Comparison of ENCODE assay signal across 1 cellular context in the genomic region with DNA sequence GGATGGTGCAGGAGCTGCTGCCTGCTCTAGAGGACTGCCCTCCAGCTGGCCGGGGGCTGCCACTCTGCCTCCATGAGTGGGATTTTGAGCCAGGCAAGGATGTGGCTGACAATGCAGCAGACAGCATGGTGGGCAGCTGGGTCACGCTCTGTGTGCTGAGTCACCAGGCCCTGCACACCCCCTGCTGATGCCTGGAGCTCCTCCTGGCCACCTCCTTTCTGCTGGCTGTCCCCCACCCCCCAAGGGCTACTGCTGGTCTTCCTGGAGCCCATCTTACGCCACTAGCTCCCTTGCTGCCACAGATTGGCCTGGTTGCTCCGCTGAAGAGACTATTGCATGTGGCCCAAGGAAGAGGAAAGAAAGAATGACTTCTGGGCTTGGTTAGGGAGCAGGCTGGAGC.
TF ChIP-seq lines count a peak whose summit lies in the region.

No MANE protein-coding gene starts in this region.

TF ChIP-seq in HCT116, 20 proteins besides CTCF, POLR2A, EP300 and RAD21 (continued from another document):
- TF ChIP-seq, protein P1, sequence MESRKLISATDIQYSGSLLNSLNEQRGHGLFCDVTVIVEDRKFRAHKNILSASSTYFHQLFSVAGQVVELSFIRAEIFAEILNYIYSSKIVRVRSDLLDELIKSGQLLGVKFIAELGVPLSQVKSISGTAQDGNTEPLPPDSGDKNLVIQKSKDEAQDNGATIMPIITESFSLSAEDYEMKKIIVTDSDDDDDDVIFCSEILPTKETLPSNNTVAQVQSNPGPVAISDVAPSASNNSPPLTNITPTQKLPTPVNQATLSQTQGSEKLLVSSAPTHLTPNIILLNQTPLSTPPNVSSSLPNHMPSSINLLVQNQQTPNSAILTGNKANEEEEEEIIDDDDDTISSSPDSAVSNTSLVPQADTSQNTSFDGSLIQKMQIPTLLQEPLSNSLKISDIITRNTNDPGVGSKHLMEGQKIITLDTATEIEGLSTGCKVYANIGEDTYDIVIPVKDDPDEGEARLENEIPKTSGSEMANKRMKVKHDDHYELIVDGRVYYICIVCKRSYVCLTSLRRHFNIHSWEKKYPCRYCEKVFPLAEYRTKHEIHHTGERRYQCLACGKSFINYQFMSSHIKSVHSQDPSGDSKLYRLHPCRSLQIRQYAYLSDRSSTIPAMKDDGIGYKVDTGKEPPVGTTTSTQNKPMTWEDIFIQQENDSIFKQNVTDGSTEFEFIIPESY (IDR thresholded peaks at IDR 0.05; ENCODE audit: extremely low read depth, insufficient replicate concordance, low read length) = no peak
- TF ChIP-seq ELF1 (IDR thresholded peaks at IDR 0.05; ENCODE audit: borderline replicate concordance, low read depth) (no peak), YY1 (IDR thresholded peaks at IDR 0.05; ENCODE audit: extremely low read depth, insufficient replicate concordance, low read depth, low read length) (no peak), SIN3A (IDR thresholded peaks at IDR 0.05; ENCODE audit: low read depth) (no peak)
